Comparison of ENCODE assay signal across 22 cellular contexts in the genomic region with DNA sequence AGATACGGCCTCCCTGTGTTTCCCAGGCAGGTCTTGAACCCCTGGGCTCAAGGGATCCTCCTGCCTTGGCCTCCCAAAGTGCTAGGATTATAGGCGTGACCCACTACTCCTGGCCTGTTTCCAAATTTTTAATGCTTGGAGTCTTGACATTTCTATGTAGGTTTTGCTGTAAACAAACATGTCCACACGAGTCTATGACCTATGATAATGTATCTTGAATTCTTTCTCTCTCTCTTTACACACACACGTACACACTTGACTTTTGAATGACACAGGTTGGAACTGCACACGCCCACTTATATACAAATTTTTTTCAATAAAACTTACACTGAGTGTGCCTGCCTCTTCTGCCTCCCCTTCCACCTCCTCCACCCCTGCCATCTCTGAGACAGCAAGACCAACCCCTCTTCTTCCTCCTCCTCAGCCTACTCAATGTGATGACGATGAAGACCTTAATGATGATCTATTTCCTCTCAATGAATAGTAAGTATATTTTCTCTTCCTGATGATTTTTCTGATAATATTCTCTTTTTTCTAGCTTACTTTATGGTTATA. TPM values are rescaled to one million over a fixed set of nuclear protein-coding genes. Genes with fewer than 3 reads are reported as not detected.
DNase-seq lines count a peak whose midpoint lies in the region; ATAC-seq, FAIRE-seq and TF ChIP-seq lines count a peak whose summit lies in the region.
"Had no signal": no experiment of that assay in that cellular context is flagged by ENCODE, and none has a peak within 500 bp of the region (broad histone marks: within the 10 kb centered on the region; RNA-seq: fewer than 3 reads in every experiment).

No MANE protein-coding gene starts in this region.

- no peaks in the 10 kb centered on the region for H3K27me3 ChIP-seq in bronchial epithelial cell (ENCODE audit: control insufficient read depth, insufficient read depth, low read length)
- H3K27me3 ChIP-seq: BLaER1 treated with 17β-estradiol and CSF1 and Interleukin-3, amounts not matched to agents 10 nM and 100 nM; SJSA1 had no signal

- in situ Hi-C loops in KBM-7 (cut with MboI; ENCODE audit: low pct_unique_long_range_greater_than_20kb, low sequenced_read_pairs) = no loop called here

- no peak for TF ChIP-seq CTCF in bronchial epithelial cell (IDR thresholded peaks at IDR 0.05; ENCODE audit: insufficient read depth, low read length, severe bottlenecking)

- DNase-seq in NCI-H2171 treated with DMSO at 0.1 percent for 48 hours (lab: John Stamatoyannopoulos, UW) (peak; percentile 19), NCI-H2171 (lab: John Stamatoyannopoulos, UW) (no peak), KBM-7 (peak; percentile 9), bronchial epithelial cell (ENCODE audit: low read depth) (peak; percentile 92), medulla oblongata (ENCODE audit: extremely low spot score) (no peak)
- DNase-seq: AML-193; CD4-positive, alpha-beta T cell; GM23248; H7; NCI-H1048; NCI-H1417; NCI-H1694; NCI-H2029 treated with DMSO at 0.1 percent for 48 hours; NCI-H524; PC-9; Right ventricle myocardium superior had no signal

- FAIRE-seq in bronchial epithelial cell (lab: Jason Lieb, UNC) = no peak
- FAIRE-seq: A549, HTR-8/SVneo had no signal

- ATAC-seq in HG02798 (IDR thresholded peaks at IDR 0.05; ENCODE audit: poor library complexity, unreplicated experiment) (no peak), HG03045 (IDR thresholded peaks at IDR 0.05; ENCODE audit: unreplicated experiment) (no peak)
- ATAC-seq: A549 had no signal

- no peaks in the 10 kb centered on the region for H3K36me3 ChIP-seq in bronchial epithelial cell (ENCODE audit: control insufficient read depth, insufficient read depth, low read length)
- H3K36me3 ChIP-seq: BLaER1 treated with 17β-estradiol and CSF1 and Interleukin-3, amounts not matched to agents 10 nM and 100 nM; SJSA1 had no signal

- H3K4me3 ChIP-seq in bronchial epithelial cell (ENCODE audit: low read depth, low read length) = no peak overlapping the region
- H3K4me3 ChIP-seq: A549; BLaER1 treated with 17β-estradiol and CSF1 and Interleukin-3, amounts not matched to agents 10 nM and 100 nM; GM23248; PC-9; SJSA1 had no signal

RNA-seq across cellular contexts. Expression of a gene that starts 44.1 kb away (rescaled TPM):
- 70.0 and 75.8 TPM in 2 replicates for total RNA-seq in bronchial epithelial cell
- total RNA-seq: CD4-positive, alpha-beta T cell had no signal

Comparison
In these comparisons a context has a peak if more than half of its experiments do, and no peak if none do; other contexts are left out.
1. DNase-seq: peak in NCI-H2171 treated with DMSO at 0.1 percent for 48 hours (single experiment), KBM-7 (single experiment) and bronchial epithelial cell (single experiment); none in NCI-H2171 (single experiment) and medulla oblongata (single experiment).